8 cellular contexts compared by ENCODE assay signal in genomic region chr5:72452515-72453259, GRCh38. TPM values are rescaled to one million over a fixed set of nuclear protein-coding genes. Genes with fewer than 3 reads are reported as not detected.
DNase-seq lines count a peak whose midpoint lies in the region; ATAC-seq and TF ChIP-seq lines count a peak whose summit lies in the region.

No MANE protein-coding gene starts in this region.

- peaks cover 17% of the 10 kb centered on the region for H3K4me1 Mint-ChIP-seq in glutamatergic neuron (ENCODE audit: low read depth, unreplicated experiment)

- POLR2A ChIA-PET in SK-N-SH (lab: Yijun Ruan, JAX), result no interaction called here

- H3K27me3 ChIP-seq in SK-N-SH (ENCODE audit: insufficient read depth) (no peaks in the 10 kb centered on the region), gastrocnemius medialis (no peaks in the 10 kb centered on the region)

- H3K4me3 ChIP-seq in SK-N-SH (ENCODE audit: low read depth in 2 of 2, low read length in 1 of 2) (no peak overlapping the region), gastrocnemius medialis (peak overlapping the region in 2 of 4 donors; percentile 1 to 14)

- H3K9me3 ChIP-seq in SK-N-SH, result no peaks in the 10 kb centered on the region
- no peaks in the 10 kb centered on the region for H3K9me3 ChIP-seq in gastrocnemius medialis

- peaks cover 3% of the 10 kb centered on the region for H3K27me3 Mint-ChIP-seq in glutamatergic neuron (ENCODE audit: unreplicated experiment)

- DNase-seq in SK-N-SH (no peak), glutamatergic neuron (no peak), gastrocnemius medialis (peak; percentile 73 to 84), NCI-H146 treated with DMSO at 0.1 percent for 48 hours (lab: John Stamatoyannopoulos, UW; ENCODE audit: unreplicated experiment) (no peak), NCI-H1694 treated with DMSO at 0.1 percent for 48 hours (lab: John Stamatoyannopoulos, UW) (no peak)
- no peak for DNase-seq in activated effector memory CD4-positive, alpha-beta T cell treated with Interleukin-2 at 50 U/mL for 16 hours

- ATAC-seq in GM19025 (IDR thresholded peaks at IDR 0.05; ENCODE audit: low read depth, unreplicated experiment) (peak; percentile 13), gastrocnemius medialis (peak; percentile 83 to 93), HG02852 (IDR thresholded peaks at IDR 0.05; ENCODE audit: unreplicated experiment) (no peak)

- H3K4me1 ChIP-seq in SK-N-SH (ENCODE audit: control insufficient read depth in 1 of 2, insufficient read depth in 2 of 2, low read depth in 1 of 2, low read length in 1 of 2) (peaks cover 14 to 23% of the 10 kb centered on the region in 2 experiments; a peak in 3 of 4 replicates), gastrocnemius medialis (peaks cover 50 to 67% of the 10 kb centered on the region in 2 donors)

- intact Hi-C loops in gastrocnemius medialis (cut with DNase I; ENCODE audit: low total_unique reads), result no loop called here

- peak overlapping the region; percentile 72 for H2AFZ ChIP-seq in SK-N-SH (ENCODE audit: low read depth)

- in situ Hi-C loops in gastrocnemius medialis (cut with MboI; ENCODE audit: low sequenced_read_pairs in 4 of 4), result loop anchor here in 1 of 4 donors (10.0 kb wide), 1 partner anchor 48 kb away; no protein-coding TSS in a partner anchor

- peaks cover 4% of the 10 kb centered on the region for H3K9me3 Mint-ChIP-seq in glutamatergic neuron (ENCODE audit: unreplicated experiment)

- H3K36me3 Mint-ChIP-seq in glutamatergic neuron (ENCODE audit: unreplicated experiment), result no peaks in the 10 kb centered on the region

- no peak; a peak in 1 of 4 replicates for TF ChIP-seq EP300 in SK-N-SH (IDR thresholded peaks at IDR 0.05; ENCODE audit: borderline replicate concordance in 1 of 2, low read depth in 1 of 2, low read length in 1 of 2)

- CTCF ChIA-PET in SK-N-SH (lab: Yijun Ruan, JAX), result no interaction called here

- H3K27ac Mint-ChIP-seq in glutamatergic neuron (ENCODE audit: unreplicated experiment), result peak overlapping the region; percentile 94

- peak overlapping the region; percentile 46; the same call in 1 of the 2 replicates for H3K9ac ChIP-seq in SK-N-SH

- no peak overlapping the region for H3K4me3 Mint-ChIP-seq in glutamatergic neuron (ENCODE audit: unreplicated experiment)

- TF ChIP-seq POLR2A in gastrocnemius medialis (IDR thresholded peaks at IDR 0.05), result peak in 1 of 2 donors; percentile 11

- H3K27ac ChIP-seq in SK-N-SH (ENCODE audit: low read depth in 2 of 2, low read length in 1 of 2) (peak overlapping the region; percentile 87 to 98), gastrocnemius medialis (peak overlapping the region; percentile 82 to 92 (median 88))

- H3K4me2 ChIP-seq in SK-N-SH, result peak overlapping the region; percentile 36; the same call in 1 of the 2 replicates

- H3K9me2 ChIP-seq in SK-N-SH, result no peaks in the 10 kb centered on the region

- TF ChIP-seq CTCF in SK-N-SH (IDR thresholded peaks at IDR 0.05) (no peak), glutamatergic neuron (IDR thresholded peaks at IDR 0.05; ENCODE audit: partially characterized antibody, unreplicated experiment) (no peak), gastrocnemius medialis (IDR thresholded peaks at IDR 0.05 in 4 of 5, conservative IDR thresholded peaks at IDR 0.05 in 1 of 5) (no peak)

- no peaks in the 10 kb centered on the region for H3K36me3 ChIP-seq in SK-N-SH (replicated peaks in 1 of 2; ENCODE audit: control insufficient read depth in 1 of 2, insufficient read depth in 2 of 2, low read length in 1 of 2)
- no peaks in the 10 kb centered on the region for H3K36me3 ChIP-seq in gastrocnemius medialis

- no peak for TF ChIP-seq RAD21 in SK-N-SH (IDR thresholded peaks at IDR 0.05; ENCODE audit: low read length)

- peaks cover 28% of the 10 kb centered on the region for H3F3A ChIP-seq in SK-N-SH (replicated peaks; ENCODE audit: insufficient read depth)

- 29% methylated on average over 9 of the region's 9 CpGs for WGBS in SK-N-SH (ENCODE audit: low lambda C conversion rate)

- no peaks in the 10 kb centered on the region for H3K79me2 ChIP-seq in SK-N-SH (ENCODE audit: insufficient read depth)

- H4K20me1 ChIP-seq in SK-N-SH (ENCODE audit: insufficient read depth), result no peaks in the 10 kb centered on the region

TF ChIP-seq in SK-N-SH, 30 proteins besides CTCF, POLR2A, EP300 and RAD21 (continues in another document):
- TF ChIP-seq RCOR1 (IDR thresholded peaks at IDR 0.05; ENCODE audit: low read length) (no peak), MEF2A (IDR thresholded peaks at IDR 0.05; ENCODE audit: borderline replicate concordance, low read depth) (no peak), USF2 (IDR thresholded peaks at IDR 0.05; ENCODE audit: borderline replicate concordance, low read depth, low read length) (no peak), SMC3 (IDR thresholded peaks at IDR 0.05; ENCODE audit: low read depth, low read length) (0 out of 2 replicates have a peak, but pooled peaks have one; percentile 5), YY1 (IDR thresholded peaks at IDR 0.05; ENCODE audit: low read depth) (no peak), FOXM1 (IDR thresholded peaks at IDR 0.05; ENCODE audit: low read depth) (0 out of 2 replicates have a peak, but pooled peaks have one; percentile 28), MAX (IDR thresholded peaks at IDR 0.05; ENCODE audit: low read depth) (no peak; the same call in 1 of the 2 replicates), MXI1 (IDR thresholded peaks at IDR 0.05; ENCODE audit: low read depth, low read length) (no peak), NRF1 (IDR thresholded peaks at IDR 0.05; ENCODE audit: low read depth, low read length) (no peak), RXRA (IDR thresholded peaks at IDR 0.05; ENCODE audit: borderline replicate concordance, low read depth) (peak; percentile 65), ZBTB33 (IDR thresholded peaks at IDR 0.05; ENCODE audit: borderline replicate concordance, low read depth) (no peak), TCF12 (IDR thresholded peaks at IDR 0.05) (peak; percentile 72), POLR2AphosphoS5 (IDR thresholded peaks at IDR 0.05; ENCODE audit: low read depth, low read length) (no peak; the same call in 1 of the 2 replicates), GATA2 (CRISPR knock-in tag; IDR thresholded peaks at IDR 0.05) (no peak), USF1 (IDR thresholded peaks at IDR 0.05; ENCODE audit: borderline replicate concordance, low read depth) (0 out of 2 replicates have a peak, but pooled peaks have one; percentile 32), EZH2phosphoT487 (IDR thresholded peaks at IDR 0.05; ENCODE audit: borderline replicate concordance, low read depth) (no peak), TAF1 (IDR thresholded peaks at IDR 0.05; ENCODE audit: borderline replicate concordance, low read depth, low read length) (no peak), GABPA (IDR thresholded peaks at IDR 0.05; ENCODE audit: low read depth) (no peak), PBX3 (IDR thresholded peaks at IDR 0.05) (peak; percentile 70), RFX5 (IDR thresholded peaks at IDR 0.05; ENCODE audit: low read length) (no peak), TEAD4 (IDR thresholded peaks at IDR 0.05; ENCODE audit: borderline replicate concordance, insufficient read depth) (peak; percentile 62; the same call in 1 of the 2 replicates), FOXJ3 (CRISPR knock-in tag; IDR thresholded peaks at IDR 0.05) (no peak)

RNA-seq across cellular contexts. Expression of gene ZNF366, which starts 54.5 kb away (rescaled TPM):
- not detected in 2 replicates for polyA plus RNA-seq in SK-N-SH (2012; rRNA removed)
- not detected in 2 replicates for polyA plus RNA-seq in SK-N-SH (2012; cell fraction: cytosol; rRNA removed)
- not detected in 2 replicates for polyA plus RNA-seq in SK-N-SH (2012; cell fraction: nucleus; rRNA removed)
- total RNA-seq in glutamatergic neuron (ENCODE audit: unreplicated experiment), result not detected
- 1 to 10 TPM; 2.0 to 5.8 (median 3.0) TPM for total RNA-seq in gastrocnemius medialis

Comparison
In these comparisons a context has a peak if more than half of its experiments do, and no peak if none do; other contexts are left out.
1. DNase-seq: peak in gastrocnemius medialis (2 of 2); none in SK-N-SH (single experiment), glutamatergic neuron (single experiment), NCI-H146 treated with DMSO at 0.1 percent for 48 hours (single experiment), NCI-H1694 treated with DMSO at 0.1 percent for 48 hours (single experiment) and activated effector memory CD4-positive, alpha-beta T cell treated with Interleukin-2 at 50 U/mL for 16 hours (single experiment).